ENCODE assay signal across 1 cellular context in genomic region chr20:61579908-61580307, GRCh38.
TF ChIP-seq lines count a peak whose summit lies in the region.

No MANE protein-coding gene starts in this region.

TF ChIP-seq in HepG2, 621 proteins besides CTCF, POLR2A, EP300 and RAD21 (continued from another document and continues in another):
- 0 out of 2 replicates have a peak, but pooled peaks have one; percentile 28 for TF ChIP-seq ZGPAT (CRISPR knock-in tag; IDR thresholded peaks at IDR 0.05)
- TF ChIP-seq TFE3 (CRISPR knock-in tag; IDR thresholded peaks at IDR 0.05) = peak; percentile 82
- 0 out of 2 replicates have a peak, but pooled peaks have one; percentile 48 for TF ChIP-seq MIXL1 (CRISPR knock-in tag; IDR thresholded peaks at IDR 0.05)
- TF ChIP-seq CHD2 (IDR thresholded peaks at IDR 0.05; ENCODE audit: low read depth, low read length) = no peak
- TF ChIP-seq TFDP1 (CRISPR knock-in tag; IDR thresholded peaks at IDR 0.05; ENCODE audit: borderline replicate concordance) = peak; percentile 21; the same call in 1 of the 2 replicates
- TF ChIP-seq KLF12 (CRISPR knock-in tag; IDR thresholded peaks at IDR 0.05; ENCODE audit: borderline replicate concordance) = no peak
- peak; percentile 81 for TF ChIP-seq BHLHE40 (IDR thresholded peaks at IDR 0.05; ENCODE audit: low read length)
- TF ChIP-seq SOX13 (IDR thresholded peaks at IDR 0.05) = no peak
- TF ChIP-seq SOX13 (CRISPR knock-in tag; conservative IDR thresholded peaks at IDR 0.05 in 1 of 2, IDR thresholded peaks at IDR 0.05 in 1 of 2) = peak in 1 of 2 experiments; percentile 31; a peak in 1 of 4 replicates
- peak; percentile 26; the same call in 1 of the 2 replicates for TF ChIP-seq GABPB1 (CRISPR knock-in tag; IDR thresholded peaks at IDR 0.05)
- no peak for TF ChIP-seq ZNF510 (CRISPR knock-in tag; IDR thresholded peaks at IDR 0.05; ENCODE audit: low read depth)
- TF ChIP-seq TFAP4 (IDR thresholded peaks at IDR 0.05; ENCODE audit: borderline replicate concordance, low read depth) = peak; percentile 88
- no peak for TF ChIP-seq ZNF343 (CRISPR knock-in tag; IDR thresholded peaks at IDR 0.05)
- no peak for TF ChIP-seq GLMP (CRISPR knock-in tag; IDR thresholded peaks at IDR 0.05; ENCODE audit: borderline replicate concordance)
- TF ChIP-seq THRA (CRISPR knock-in tag; IDR thresholded peaks at IDR 0.05; ENCODE audit: borderline replicate concordance) = peak; percentile 96
- TF ChIP-seq ZNF354B (CRISPR knock-in tag; IDR thresholded peaks at IDR 0.05) = no peak
- TF ChIP-seq ZNF362 (CRISPR knock-in tag; IDR thresholded peaks at IDR 0.05; ENCODE audit: borderline replicate concordance) = peak; percentile 89
- peak; percentile 64; the same call in 1 of the 2 replicates for TF ChIP-seq RXRA (CRISPR knock-in tag; IDR thresholded peaks at IDR 0.05)
- 0 out of 2 replicates have a peak, but pooled peaks have one; percentile 34 for TF ChIP-seq ZNF580 (CRISPR knock-in tag; IDR thresholded peaks at IDR 0.05; ENCODE audit: borderline replicate concordance, low read depth)
- no peak for TF ChIP-seq ATF1 (CRISPR knock-in tag; IDR thresholded peaks at IDR 0.05)
- TF ChIP-seq MLX (CRISPR knock-in tag; IDR thresholded peaks at IDR 0.05) = peak; percentile 45; the same call in 1 of the 2 replicates
- TF ChIP-seq GABPA (IDR thresholded peaks at IDR 0.05; ENCODE audit: low read depth, low read length) = no peak
- peak; percentile 33; the same call in 1 of the 2 replicates for TF ChIP-seq GABPA (CRISPR knock-in tag; IDR thresholded peaks at IDR 0.05; ENCODE audit: low read depth)
- 0 out of 2 replicates have a peak, but pooled peaks have one; percentile 42 for TF ChIP-seq MEF2D (CRISPR knock-in tag; IDR thresholded peaks at IDR 0.05)
- TF ChIP-seq MYPOP (CRISPR knock-in tag; IDR thresholded peaks at IDR 0.05) = no peak
- TF ChIP-seq ZFP36L2 (CRISPR knock-in tag; IDR thresholded peaks at IDR 0.05) = no peak
- 0 out of 2 replicates have a peak, but pooled peaks have one; percentile 18 for TF ChIP-seq NR2F6 (IDR thresholded peaks at IDR 0.05)
- TF ChIP-seq NR2F6 (CRISPR knock-in tag; IDR thresholded peaks at IDR 0.05) = 0 out of 2 replicates have a peak, but pooled peaks have one; percentile 18
- TF ChIP-seq SOX6 (IDR thresholded peaks at IDR 0.05) = no peak
- peak; percentile 38; the same call in 1 of the 2 replicates for TF ChIP-seq SOX6 (CRISPR knock-in tag; IDR thresholded peaks at IDR 0.05)
- peak; percentile 41; the same call in 1 of the 2 replicates for TF ChIP-seq FOXP4 (CRISPR knock-in tag; IDR thresholded peaks at IDR 0.05)
- TF ChIP-seq MED1 (CRISPR knock-in tag; IDR thresholded peaks at IDR 0.05) = peak; percentile 46; the same call in 1 of the 2 replicates
- TF ChIP-seq ZNF460 (CRISPR knock-in tag; IDR thresholded peaks at IDR 0.05; ENCODE audit: borderline replicate concordance) = peak; percentile 77
- peak; percentile 49 for TF ChIP-seq PAXIP1 (CRISPR knock-in tag; conservative IDR thresholded peaks at IDR 0.05)
- no peak for TF ChIP-seq E2F2 (CRISPR knock-in tag; IDR thresholded peaks at IDR 0.05; ENCODE audit: borderline replicate concordance)
- no peak for TF ChIP-seq GPN1 (CRISPR knock-in tag; IDR thresholded peaks at IDR 0.05; ENCODE audit: borderline replicate concordance)
- TF ChIP-seq MED13 (CRISPR knock-in tag; IDR thresholded peaks at IDR 0.05) = no peak
- no peak for TF ChIP-seq AGO2 (optimal IDR thresholded peaks at IDR 0.05; ENCODE audit: low read depth, low read length)
- TF ChIP-seq TBX2 (CRISPR knock-in tag; IDR thresholded peaks at IDR 0.05; ENCODE audit: borderline replicate concordance) = 0 out of 2 replicates have a peak, but pooled peaks have one; percentile 25
- peak; percentile 34; the same call in 1 of the 2 replicates for TF ChIP-seq HDAC1 (CRISPR knock-in tag; IDR thresholded peaks at IDR 0.05)
- TF ChIP-seq ZFP36L1 (CRISPR knock-in tag; IDR thresholded peaks at IDR 0.05) = peak; percentile 41; the same call in 1 of the 2 replicates
- TF ChIP-seq RARA (CRISPR knock-in tag; IDR thresholded peaks at IDR 0.05) = peak; percentile 66
- TF ChIP-seq FOXO1 (CRISPR knock-in tag; IDR thresholded peaks at IDR 0.05) = peak; percentile 75; the same call in 1 of the 2 replicates
- TF ChIP-seq MBNL3 (CRISPR knock-in tag; conservative IDR thresholded peaks at IDR 0.05) = no peak
- peak; percentile 25 for TF ChIP-seq SALL1 (CRISPR knock-in tag; IDR thresholded peaks at IDR 0.05)
